15 cellular contexts compared by ENCODE assay signal in the genomic region with DNA sequence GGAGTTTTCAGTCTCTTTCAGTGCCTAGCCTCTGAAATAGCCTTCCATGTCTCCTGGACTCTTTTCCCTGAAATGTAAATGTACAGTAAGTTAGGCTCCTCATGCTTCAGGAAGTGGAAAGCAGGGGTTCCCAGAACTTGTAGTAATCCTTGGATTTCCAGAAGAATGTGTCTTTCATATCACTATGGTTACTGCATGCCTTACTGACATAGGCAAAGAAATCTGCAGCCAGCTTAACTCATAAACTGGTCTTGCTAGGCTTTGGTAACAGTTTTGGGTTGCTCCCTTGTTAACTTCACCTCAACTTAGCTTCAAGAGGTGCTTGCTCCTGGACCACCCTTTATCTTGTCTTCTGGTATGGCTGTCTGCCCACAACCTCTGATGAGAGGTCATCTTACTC.
"Had no signal": no experiment of that assay in that cellular context is flagged by ENCODE, and none has a peak within 500 bp of the region (broad histone marks: within the 10 kb centered on the region; RNA-seq: fewer than 3 reads in every experiment).

No MANE protein-coding gene starts in this region.

- H3K4me3 ChIP-seq: left lung, psoas muscle, sigmoid colon, stomach, testis had no signal

- ATAC-seq: esophagus mucosa; left lung; natural killer cell treated with Interleukin-12 subunit alpha and Interleukin-12 subunit beta and Interleukin-15 and Interleukin-18, amount 100 ng/mL, for 72 hours; psoas muscle had no signal

- H3K36me3 ChIP-seq: left lung, sigmoid colon, stomach had no signal

- H3K27ac ChIP-seq: left lung, psoas muscle, sigmoid colon, stomach, testis had no signal

- H3K9me3 ChIP-seq: psoas muscle, testis had no signal

- H3K27me3 ChIP-seq: left lung, sigmoid colon, stomach, testis had no signal

- DNase-seq: activated CD4-positive, alpha-beta T cell treated with anti-CD3 and anti-CD28 coated beads, Interleukin-2, amount 10 ng/mL, durations not matched to agents 7 days and 5 days; activated gamma-delta T cell treated with Interleukin-2 at 50 U/mL for 16 hours; activated naive CD8-positive, alpha-beta T cell treated with anti-CD3 and anti-CD28 coated beads for 36 hours; glutamatergic neuron; immature natural killer cell; left lung; occipital lobe; psoas muscle; sigmoid colon; stimulated activated CD4-positive, alpha-beta T cell treated with anti-CD3 and anti-CD28 coated beads, Interleukin-12 subunit alpha, Interleukin-12 subunit beta, amount 100 ng/mL, for 4 hours; stimulated activated CD4-positive, alpha-beta T cell treated with anti-CD3 and anti-CD28 coated beads, Interleukin-2, amount 100 ng/mL, for 24 hours; stomach; testis had no signal

- H3K4me1 ChIP-seq: left lung, psoas muscle, sigmoid colon, testis had no signal
